15 cellular contexts compared by ENCODE assay signal in genomic region chr19:468587-469256, GRCh38. TPM values are rescaled to one million over a fixed set of nuclear protein-coding genes. Genes with fewer than 3 reads are reported as not detected.
DNase-seq lines count a peak whose midpoint lies in the region; ATAC-seq and TF ChIP-seq lines count a peak whose summit lies in the region.
"Had no signal": no experiment of that assay in that cellular context is flagged by ENCODE, and none has a peak within 500 bp of the region (broad histone marks: within the 10 kb centered on the region; RNA-seq: fewer than 3 reads in every experiment).

No MANE protein-coding gene starts in this region.

- no peaks in the 10 kb centered on the region for H3K79me1 ChIP-seq in neuronal stem cell (ENCODE audit: low read depth, low read length)

- peak overlapping the region; percentile 50 for H2BK120ac ChIP-seq in neuronal stem cell (ENCODE audit: low read depth, low read length)

- peaks cover 0 to 2% of the 10 kb centered on the region in 2 donors for H3K4me1 ChIP-seq in neuronal stem cell (ENCODE audit: control insufficient read depth in 2 of 2, insufficient read depth in 1 of 2, low read depth in 1 of 2, low read length in 2 of 2)

- no peak for TF ChIP-seq CTCF in glutamatergic neuron (IDR thresholded peaks at IDR 0.05; ENCODE audit: partially characterized antibody, unreplicated experiment)

- no peaks in the 10 kb centered on the region for H3K9me3 ChIP-seq in neuronal stem cell (replicated peaks in 1 of 2; ENCODE audit: control insufficient read depth in 2 of 2, insufficient read depth in 1 of 2, low read depth in 1 of 2, low read length in 2 of 2)

- no peak overlapping the region for H2BK12ac ChIP-seq in neuronal stem cell (ENCODE audit: low read length)

- H2AK5ac ChIP-seq in neuronal stem cell (ENCODE audit: low read depth, low read length) = no peak overlapping the region

- H3K4ac ChIP-seq in neuronal stem cell (ENCODE audit: low read length) = no peak overlapping the region

- H3K23ac ChIP-seq in neuronal stem cell (ENCODE audit: low read depth, low read length, poor library complexity) = no peak overlapping the region

- H3K9me3 Mint-ChIP-seq in glutamatergic neuron (ENCODE audit: unreplicated experiment) = peaks cover 5% of the 10 kb centered on the region
- H3K9me3 Mint-ChIP-seq: CD4-positive, alpha-beta T cell had no signal

- H3K4me3 Mint-ChIP-seq in glutamatergic neuron (ENCODE audit: unreplicated experiment) = no peak overlapping the region
- H3K4me3 Mint-ChIP-seq: CD4-positive, alpha-beta T cell had no signal

- H3K4me2 ChIP-seq in neuronal stem cell (ENCODE audit: insufficient read depth, low read length, poor library complexity, severe bottlenecking) = no peak overlapping the region

- H4K8ac ChIP-seq in neuronal stem cell (ENCODE audit: low read depth, low read length) = no peak overlapping the region

- no CpG with 5 or more reads among the region's 27 CpGs for WGBS in neuronal stem cell (ENCODE audit: extremely low coverage in 2 of 2, insufficient read length in 2 of 2, insufficient replicate concordance in 1 of 2), 2 donors

- peak overlapping the region; percentile 3 for H3K18ac ChIP-seq in neuronal stem cell (ENCODE audit: low read length)

- H3K4me1 Mint-ChIP-seq in glutamatergic neuron (ENCODE audit: low read depth, unreplicated experiment) = no peaks in the 10 kb centered on the region

- H3K4me3 ChIP-seq in H7 (ENCODE audit: insufficient read depth, low read depth, low read length) = no peak overlapping the region
- no peak overlapping the region for H3K4me3 ChIP-seq in neuronal stem cell (ENCODE audit: low read length in 2 of 2)

- H2BK15ac ChIP-seq in neuronal stem cell (ENCODE audit: low read length) = peak overlapping the region; percentile 19

- no peak overlapping the region for H3K27ac Mint-ChIP-seq in glutamatergic neuron (ENCODE audit: unreplicated experiment)
- H3K27ac Mint-ChIP-seq: CD4-positive, alpha-beta T cell had no signal

- H4K91ac ChIP-seq in neuronal stem cell (ENCODE audit: low read depth, low read length, poor library complexity) = no peak overlapping the region

- no peaks in the 10 kb centered on the region for H3K36me3 ChIP-seq in H7 (replicated peaks; ENCODE audit: control insufficient read depth, insufficient read depth, low read length)
- H3K36me3 ChIP-seq in neuronal stem cell (replicated peaks in 1 of 2; ENCODE audit: control insufficient read depth in 2 of 2, insufficient read depth in 2 of 2, low read length in 2 of 2) = no peaks in the 10 kb centered on the region

- no peak for ATAC-seq in HG03159 (IDR thresholded peaks at IDR 0.05; ENCODE audit: unreplicated experiment)
- ATAC-seq: HCT116 had no signal

- H3K27ac ChIP-seq in neuronal stem cell (replicated peaks; ENCODE audit: low read length) = no peak overlapping the region
- H3K27ac ChIP-seq: HL-60 had no signal

- no peaks in the 10 kb centered on the region for H3K36me3 Mint-ChIP-seq in glutamatergic neuron (ENCODE audit: unreplicated experiment)

- H2AFZ ChIP-seq in neuronal stem cell (ENCODE audit: low read length) = no peak overlapping the region

- peaks cover 2% of the 10 kb centered on the region for H3K27me3 Mint-ChIP-seq in glutamatergic neuron (ENCODE audit: unreplicated experiment)

- no peak overlapping the region for H2BK5ac ChIP-seq in neuronal stem cell (ENCODE audit: low read length)

- H3K14ac ChIP-seq in neuronal stem cell (ENCODE audit: low read length) = peak overlapping the region; percentile 31

- DNase-seq in H7 (peak; percentile 33), glutamatergic neuron (peak; percentile 8), neuronal stem cell (ENCODE audit: low spot score) (no peak), NCI-H345 (lab: John Stamatoyannopoulos, UW) (no peak)
- DNase-seq: ACHN; C1 segment of cervical spinal cord; Calu3; CD4-positive, alpha-beta T cell; DMS 273 treated with DMSO at 0.1 percent for 48 hours; IMR-90 had no signal

- H3K27me3 ChIP-seq in H7 (ENCODE audit: control insufficient read depth, insufficient read depth, low read length) (no peaks in the 10 kb centered on the region), neuronal stem cell (ENCODE audit: control insufficient read depth in 3 of 3, insufficient read depth in 3 of 3, low read depth in 1 of 3, low read length in 3 of 3) (no peaks in the 10 kb centered on the region)

- H3K9ac ChIP-seq in neuronal stem cell (ENCODE audit: low read depth, low read length, poor library complexity) = peak overlapping the region; percentile 30

RNA-seq across cellular contexts. Expression of gene SHC2, which starts 7.9 kb away (rescaled TPM):
- total RNA-seq in H7 (2014; rRNA removed; shearing (Covaris generic)) = 5.3 and 6.9 TPM in 2 replicates
- 343 TPM for total RNA-seq in glutamatergic neuron (ENCODE audit: unreplicated experiment)
- polyA plus RNA-seq in neuronal stem cell (2013, experiment 1 of 2) = 29.6 TPM
- polyA plus RNA-seq in neuronal stem cell (2013, experiment 2 of 2) = 28.3 TPM
- total RNA-seq: IMR-90 had no signal

RNA-seq across cellular contexts. Expression of gene MADCAM1, which starts 27.6 kb away (rescaled TPM):
- total RNA-seq in H7 (2014; rRNA removed; shearing (Covaris generic)) = 0.70 TPM in 1 of 2 replicates, not detected in the other
- 1.7 TPM for total RNA-seq in glutamatergic neuron (ENCODE audit: unreplicated experiment)
- polyA plus RNA-seq in neuronal stem cell (2013, experiment 1 of 2) = 0.89 TPM
- 0.91 TPM for polyA plus RNA-seq in neuronal stem cell (2013, experiment 2 of 2)
- total RNA-seq: Daoy, H4, IMR-90 had no signal

RNA-seq across cellular contexts. Expression of gene TPGS1, which starts 38.6 kb away (rescaled TPM):
- total RNA-seq in H7 (2014; rRNA removed; shearing (Covaris generic)) = 13.7 and 18.1 TPM in 2 replicates
- total RNA-seq in glutamatergic neuron (ENCODE audit: unreplicated experiment) = 20.0 TPM
- polyA plus RNA-seq in neuronal stem cell (2013, experiment 1 of 2) = 6.3 TPM
- 6.2 TPM for polyA plus RNA-seq in neuronal stem cell (2013, experiment 2 of 2)

RNA-seq across cellular contexts. Expression of gene C2CD4C, which starts 59.8 kb away (rescaled TPM):
- 9.2 and 13.9 TPM in 2 replicates for total RNA-seq in H7 (2014; rRNA removed; shearing (Covaris generic))
- 9.6 TPM for total RNA-seq in glutamatergic neuron (ENCODE audit: unreplicated experiment)
- 13.6 TPM for polyA plus RNA-seq in neuronal stem cell (2013, experiment 1 of 2)
- 12.7 TPM for polyA plus RNA-seq in neuronal stem cell (2013, experiment 2 of 2)
- total RNA-seq: CD4-positive, alpha-beta T cell; Daoy had no signal

Comparison
In these comparisons a context has a peak if more than half of its experiments do, and no peak if none do; other contexts are left out.
1. DNase-seq: peak in H7 (single experiment) and glutamatergic neuron (single experiment); none in neuronal stem cell (single experiment) and NCI-H345 (single experiment).
2. RNA of gene SHC2, which starts 7.9 kb away (total RNA-seq): 343 TPM in glutamatergic neuron (single experiment); 5.3 to 6.9 TPM in H7; every median in the first group is over 10 times any median in the second.